ENCODE assay signal across 1 cellular context in genomic region chr2:207868855-207869596, GRCh38.
TF ChIP-seq lines count a peak whose summit lies in the region.

No MANE protein-coding gene starts in this region.

TF ChIP-seq in GM12878, 131 proteins besides CTCF, POLR2A, EP300 and RAD21:
- TF ChIP-seq ZNF217 (IDR thresholded peaks at IDR 0.05): peak; percentile 52; the same call in 1 of the 2 replicates
- peak; percentile 41; the same call in 1 of the 2 replicates for TF ChIP-seq ZBTB40 (IDR thresholded peaks at IDR 0.05; ENCODE audit: borderline replicate concordance)
- TF ChIP-seq SMAD5 (IDR thresholded peaks at IDR 0.05; ENCODE audit: low read depth): no peak
- 0 out of 2 replicates have a peak, but pooled peaks have one; percentile 16 for TF ChIP-seq MLLT1 (IDR thresholded peaks at IDR 0.05)
- no peak for TF ChIP-seq KDM1A (IDR thresholded peaks at IDR 0.05; ENCODE audit: borderline replicate concordance)
